37 cellular contexts compared by ENCODE assay signal in genomic region chr19:49098795-49099194, GRCh38. TPM values are rescaled to one million over a fixed set of nuclear protein-coding genes. Genes with fewer than 3 reads are reported as not detected.
A peak's percentile ranks its signal among the peaks of the same experiment; 100 is the strongest.
DNase-seq lines count a peak whose midpoint lies in the region; ATAC-seq, FAIRE-seq and TF ChIP-seq lines count a peak whose summit lies in the region.
"Had no signal": no experiment of that assay in that cellular context is flagged by ENCODE, and none has a peak within 500 bp of the region (broad histone marks: within the 10 kb centered on the region; RNA-seq: fewer than 3 reads in every experiment).

No MANE protein-coding gene starts in this region.

- H3K36me3 ChIP-seq in SK-N-MC (ENCODE audit: insufficient read depth, low read length) (peaks cover 96% of the 10 kb centered on the region), HepG2 (replicated peaks in 1 of 2; ENCODE audit: control insufficient read depth in 1 of 2, insufficient read depth in 2 of 2, low read length in 2 of 2) (peaks cover 44 to 83% of the 10 kb centered on the region in 2 experiments), thymus (ENCODE audit: control insufficient read depth, insufficient read depth) (peaks cover 92% of the 10 kb centered on the region)

- no peak for TF ChIP-seq POLR2A in HepG2 (IDR thresholded peaks at IDR 0.05; ENCODE audit: insufficient read depth in 1 of 2, low read depth in 2 of 2, low read length in 2 of 2)

- CTCF ChIA-PET in HepG2 (lab: Yijun Ruan, JAX; ENCODE audit: low intra/inter-chr PET ratio, low total read pairs), result interaction anchor here (0.9 to 2.0 kb wide), 5 partner anchors 8 to 110 kb away, joined by 3 to 12 read pairs (median 9); no protein-coding TSS in a partner anchor

- no peaks in the 10 kb centered on the region for H3K9me3 ChIP-seq in SK-N-MC (ENCODE audit: low read depth, low read length)
- no peaks in the 10 kb centered on the region for H3K9me3 ChIP-seq in HepG2 (ENCODE audit: low read length)
- H3K9me3 ChIP-seq in thymus (ENCODE audit: control insufficient read depth), result no peaks in the 10 kb centered on the region
- H3K9me3 ChIP-seq: ascending aorta, heart left ventricle, neutrophil had no signal

- no TSS peak for BruUV-seq in HepG2 (replicated peaks; lab: Mats Ljungman, UMichigan)

- no peak for ATAC-seq in activated naive CD8-positive, alpha-beta T cell treated with anti-CD3 and anti-CD28 coated beads, Interleukin-2, amount 50 U/mL, for 24 hours
- ATAC-seq in HepG2 (no peak), HG03354 (IDR thresholded peaks at IDR 0.05; ENCODE audit: poor library complexity, severe bottlenecking, unreplicated experiment) (no peak), HG03521 (IDR thresholded peaks at IDR 0.05; ENCODE audit: unreplicated experiment) (no peak)
- ATAC-seq: heart left ventricle; naive thymus-derived CD4-positive, alpha-beta T cell; sciatic nerve had no signal

- WGBS in HepG2 (ENCODE audit: low lambda C conversion rate), result 98% methylated on average over 4 of the region's 4 CpGs
- WGBS in thymus, result 91% methylated on average over 4 of the region's 4 CpGs

- H3K4me3 Mint-ChIP-seq in activated naive CD8-positive, alpha-beta T cell treated with anti-CD3 and anti-CD28 coated beads, Interleukin-2, amount 50 U/mL, for 24 hours, result no peak overlapping the region
- H3K4me3 Mint-ChIP-seq in activated naive CD8-positive, alpha-beta T cell treated with anti-CD3 and anti-CD28 coated beads for 36 hours, result no peak overlapping the region
- H3K4me3 Mint-ChIP-seq: naive thymus-derived CD4-positive, alpha-beta T cell; type B pancreatic cell had no signal

- DNase-seq in activated naive CD8-positive, alpha-beta T cell treated with anti-CD3 and anti-CD28 coated beads, Interleukin-2, amount 50 U/mL, for 24 hours, result no peak
- no peak for DNase-seq in activated naive CD8-positive, alpha-beta T cell treated with anti-CD3 and anti-CD28 coated beads for 36 hours
- DNase-seq in SK-N-MC (ENCODE audit: low read depth, low spot score) (no peak), HepG2 (ENCODE audit: low spot score) (no peak), cerebellar nuclear complex (lab: John Stamatoyannopoulos, UW) (no peak)
- DNase-seq: ACHN; activated CD4-positive, alpha-beta T cell treated with anti-CD3 and anti-CD28 coated beads, Interleukin-2, amount 50 U/mL, for 48 hours; activated CD4-positive, CD25-positive, alpha-beta regulatory T cell; activated effector memory CD4-positive, alpha-beta T cell treated with Interleukin-2 at 50 U/mL for 16 hours; activated T-cell treated with anti-CD3 and anti-CD28 coated beads for 4 hours; DMS53; effector memory CD4-positive, alpha-beta T cell; erythroblast; heart left ventricle; IMR-90; naive thymus-derived CD4-positive, alpha-beta T cell; NCI-H1694; NCI-H446 treated with DMSO at 0.1 percent for 48 hours; NCI-H774; stimulated activated CD4-positive, alpha-beta T cell treated with anti-CD3 and anti-CD28 coated beads, Interleukin-12 subunit alpha, Interleukin-12 subunit beta, amount 100 ng/mL, for 4 hours; stimulated activated CD4-positive, alpha-beta T cell treated with anti-CD3 and anti-CD28 coated beads, Interleukin-4, amount 100 ng/mL, for 24 hours had no signal

- H3K9ac ChIP-seq in SK-N-MC (ENCODE audit: insufficient read length) (no peak overlapping the region), HepG2 (ENCODE audit: insufficient read depth, low read depth, low read length) (no peak overlapping the region)

- H3K4me3 ChIP-seq in SK-N-MC (no peak overlapping the region), HepG2 (replicated peaks in 1 of 3; ENCODE audit: insufficient read depth in 1 of 3, low read depth in 2 of 3, low read length in 3 of 3) (no peak overlapping the region), thymus (ENCODE audit: low read length) (no peak overlapping the region)
- H3K4me3 ChIP-seq: ascending aorta, cardiac muscle cell, coronary artery, heart left ventricle had no signal

- no peaks in the 10 kb centered on the region for H3K4me1 ChIP-seq in HepG2 (ENCODE audit: insufficient read depth, low read length)
- no peaks in the 10 kb centered on the region for H3K4me1 ChIP-seq in thymus (ENCODE audit: control insufficient read depth, insufficient read depth, low read length)
- H3K4me1 ChIP-seq: ascending aorta had no signal

- H3K27me3 Mint-ChIP-seq in activated naive CD8-positive, alpha-beta T cell treated with anti-CD3 and anti-CD28 coated beads, Interleukin-2, amount 50 U/mL, for 24 hours, result no peaks in the 10 kb centered on the region
- H3K27me3 Mint-ChIP-seq in activated naive CD8-positive, alpha-beta T cell treated with anti-CD3 and anti-CD28 coated beads for 36 hours, result no peaks in the 10 kb centered on the region
- H3K27me3 Mint-ChIP-seq: naive thymus-derived CD4-positive, alpha-beta T cell; type B pancreatic cell had no signal

- H3K79me2 ChIP-seq in HepG2 (ENCODE audit: insufficient read depth, low read length), result peaks cover 16% of the 10 kb centered on the region

- peaks cover 28% of the 10 kb centered on the region for H4K20me1 ChIP-seq in HepG2 (ENCODE audit: insufficient read depth, low read length)

- in situ Hi-C loops in HepG2 (cut with HindIII; ENCODE audit: extremely low pct_ligation_motif_present, low pct_unique_long_range_greater_than_20kb), result loop anchor here (10.0 kb wide), 1 partner anchor 96 kb away; no protein-coding TSS in a partner anchor

- TF ChIP-seq CTCF in HepG2 (CRISPR knock-in tag; IDR thresholded peaks at IDR 0.05), result no peak

- no peak overlapping the region for H3K4me2 ChIP-seq in HepG2 (ENCODE audit: low read depth, low read length)

- H2AFZ ChIP-seq in HepG2 (ENCODE audit: low read length), result no peak overlapping the region

- H3K27ac Mint-ChIP-seq in activated naive CD8-positive, alpha-beta T cell treated with anti-CD3 and anti-CD28 coated beads, Interleukin-2, amount 50 U/mL, for 24 hours, result peak overlapping the region; percentile 31
- no peak overlapping the region for H3K27ac Mint-ChIP-seq in activated naive CD8-positive, alpha-beta T cell treated with anti-CD3 and anti-CD28 coated beads for 36 hours
- H3K27ac Mint-ChIP-seq: type B pancreatic cell had no signal

- H3K9me3 Mint-ChIP-seq in activated naive CD8-positive, alpha-beta T cell treated with anti-CD3 and anti-CD28 coated beads, Interleukin-2, amount 50 U/mL, for 24 hours, result no peaks in the 10 kb centered on the region
- no peaks in the 10 kb centered on the region for H3K9me3 Mint-ChIP-seq in activated naive CD8-positive, alpha-beta T cell treated with anti-CD3 and anti-CD28 coated beads for 36 hours
- H3K9me3 Mint-ChIP-seq: activated naive CD4-positive, alpha-beta T cell treated with anti-CD3 and anti-CD28 coated beads, Interleukin-2, amount 50 U/mL, for 72 hours; type B pancreatic cell had no signal

- peaks cover 47% of the 10 kb centered on the region for H3K36me3 Mint-ChIP-seq in activated naive CD8-positive, alpha-beta T cell treated with anti-CD3 and anti-CD28 coated beads, Interleukin-2, amount 50 U/mL, for 24 hours (ENCODE audit: low read depth)
- peaks cover 32% of the 10 kb centered on the region for H3K36me3 Mint-ChIP-seq in activated naive CD8-positive, alpha-beta T cell treated with anti-CD3 and anti-CD28 coated beads for 36 hours

- H3K27ac ChIP-seq in SK-N-MC, result peak overlapping the region; percentile 22; the same call in 1 of the 2 replicates
- no peak overlapping the region for H3K27ac ChIP-seq in HepG2 (ENCODE audit: extremely low read length, insufficient read depth, low read length)
- peak overlapping the region; percentile 15 for H3K27ac ChIP-seq in thymus (ENCODE audit: low read depth)
- H3K27ac ChIP-seq: ascending aorta, cardiac muscle cell, coronary artery, heart left ventricle, neutrophil had no signal

- intact Hi-C loops in HepG2 (cut with micrococcal nuclease; ENCODE audit: unreplicated experiment), result loop anchor here (5.0 kb wide), 1 partner anchor 49 kb away; no protein-coding TSS in a partner anchor

- TF ChIP-seq RAD21 in HepG2 (CRISPR knock-in tag; IDR thresholded peaks at IDR 0.05), result no peak

- FAIRE-seq in HepG2 (lab: Jason Lieb, UNC), result no peak
- FAIRE-seq: keratinocyte, RCC 7860 had no signal

- no peak for TF ChIP-seq EP300 in HepG2 (IDR thresholded peaks at IDR 0.05; ENCODE audit: low read depth in 2 of 2, low read length in 2 of 2)
- TF ChIP-seq EP300 in HepG2 (CRISPR knock-in tag; IDR thresholded peaks at IDR 0.05; ENCODE audit: borderline replicate concordance), result no peak

- no peaks in the 10 kb centered on the region for H3K27me3 ChIP-seq in HepG2 (ENCODE audit: control insufficient read depth in 1 of 2, insufficient read depth in 2 of 2, low read length in 2 of 2)
- no peaks in the 10 kb centered on the region for H3K27me3 ChIP-seq in thymus (ENCODE audit: control insufficient read depth, insufficient read depth)
- H3K27me3 ChIP-seq: ascending aorta, cardiac muscle cell, heart left ventricle, neutrophil had no signal

- POLR2A ChIA-PET in HepG2 (lab: Yijun Ruan, JAX), result interaction anchor here (1.2 kb wide), 1 partner anchor 29 kb away, joined by 4 read pairs; no protein-coding TSS in a partner anchor

- H3K4me1 Mint-ChIP-seq in activated naive CD8-positive, alpha-beta T cell treated with anti-CD3 and anti-CD28 coated beads, Interleukin-2, amount 50 U/mL, for 24 hours, result no peaks in the 10 kb centered on the region
- peaks cover 7% of the 10 kb centered on the region for H3K4me1 Mint-ChIP-seq in activated naive CD8-positive, alpha-beta T cell treated with anti-CD3 and anti-CD28 coated beads for 36 hours

RNA-seq across cellular contexts. Expression of gene SNRNP70, which starts 13.5 kb away (rescaled TPM):
- 100 to 1,000 TPM; 205 to 230 TPM for total RNA-seq in activated naive CD8-positive, alpha-beta T cell treated with anti-CD3 and anti-CD28 coated beads for 36 hours
- 85.9 and 150 TPM in 2 replicates for total RNA-seq in HepG2 (2016; rRNA removed; fragmentation: Illumina TruSeq; extraction: Trizol)
- total RNA-seq in HepG2 (2016; cell fraction: cytosol; rRNA removed; fragmentation: Illumina TruSeq; extraction: Trizol; ENCODE audit: low read depth), result 11.5 and 14.5 TPM in 2 replicates
- total RNA-seq in HepG2 (2016; cell fraction: insoluble cytoplasmic fraction; rRNA removed; fragmentation: Illumina TruSeq; extraction: Trizol), result 75.6 and 153 TPM in 2 replicates
- total RNA-seq in HepG2 (2016; cell fraction: membrane; rRNA removed; fragmentation: Illumina TruSeq; extraction: Trizol), result 24.7 and 25.3 TPM in 2 replicates
- 111 and 131 TPM in 2 replicates for total RNA-seq in HepG2 (2016; cell fraction: nucleus; rRNA removed; fragmentation: Illumina TruSeq; extraction: Trizol)
- polyA plus RNA-seq in HepG2 (2011; rRNA removed) (210 and 272 TPM in 2 replicates), thymus (419 TPM)
- polyA plus RNA-seq in HepG2 (2011; cell fraction: cytosol; rRNA removed), result 54.3 and 101 TPM in 2 replicates
- polyA plus RNA-seq in HepG2 (2011; cell fraction: nucleus; rRNA removed), result 2,510 and 2,895 TPM in 2 replicates
- polyA plus RNA-seq in HepG2 (2012), result 150 and 238 TPM in 2 replicates
- 10.9 and 11.3 TPM in 2 replicates for polyA plus RNA-seq in HepG2 (2016; cell fraction: cytosol; fragmentation: Illumina TruSeq; extraction: Trizol; ENCODE audit: low read depth)
- polyA plus RNA-seq in HepG2 (2016; cell fraction: insoluble cytoplasmic fraction; fragmentation: Illumina TruSeq; extraction: Trizol; ENCODE audit: low read depth), result 110 and 134 TPM in 2 replicates
- 12.6 and 14.1 TPM in 2 replicates for polyA plus RNA-seq in HepG2 (2016; cell fraction: membrane; fragmentation: Illumina TruSeq; extraction: Trizol; ENCODE audit: low read depth)
- polyA plus RNA-seq in HepG2 (2016; cell fraction: nucleus; fragmentation: Illumina TruSeq; extraction: Trizol; ENCODE audit: insufficient read depth, low read depth), result 389 and 398 TPM in 2 replicates
- polyA minus RNA-seq in HepG2 (2011; rRNA and poly(A)+ RNA removed; ENCODE audit: low replicate concordance), result 69.0 and 98.0 TPM in 2 replicates
- 31.5 and 36.6 TPM in 2 replicates for polyA minus RNA-seq in HepG2 (2011; cell fraction: cytosol; rRNA and poly(A)+ RNA removed)
- polyA minus RNA-seq in HepG2 (2011; cell fraction: nucleus; rRNA and poly(A)+ RNA removed), result 105 and 134 TPM in 2 replicates

RNA-seq across cellular contexts. Expression of gene LIN7B, which starts 15.4 kb away (rescaled TPM):
- total RNA-seq in activated naive CD8-positive, alpha-beta T cell treated with anti-CD3 and anti-CD28 coated beads for 36 hours, result 1 to 10 TPM; 2.2 to 2.5 TPM
- total RNA-seq in HepG2 (2016; rRNA removed; fragmentation: Illumina TruSeq; extraction: Trizol), result 3.5 and 5.3 TPM in 2 replicates
- total RNA-seq in HepG2 (2016; cell fraction: cytosol; rRNA removed; fragmentation: Illumina TruSeq; extraction: Trizol; ENCODE audit: low read depth), result 5.6 and 7.0 TPM in 2 replicates
- 2.9 and 5.2 TPM in 2 replicates for total RNA-seq in HepG2 (2016; cell fraction: insoluble cytoplasmic fraction; rRNA removed; fragmentation: Illumina TruSeq; extraction: Trizol)
- 6.4 and 6.9 TPM in 2 replicates for total RNA-seq in HepG2 (2016; cell fraction: membrane; rRNA removed; fragmentation: Illumina TruSeq; extraction: Trizol)
- total RNA-seq in HepG2 (2016; cell fraction: nucleus; rRNA removed; fragmentation: Illumina TruSeq; extraction: Trizol), result 3.4 and 4.1 TPM in 2 replicates
- polyA plus RNA-seq in HepG2 (2011; rRNA removed), result 7.6 and 8.6 TPM in 2 replicates
- polyA plus RNA-seq in HepG2 (2011; cell fraction: cytosol; rRNA removed), result 5.0 and 9.3 TPM in 2 replicates
- polyA plus RNA-seq in HepG2 (2011; cell fraction: nucleus; rRNA removed), result 15.9 and 17.9 TPM in 2 replicates
- polyA plus RNA-seq in HepG2 (2012), result 3.9 and 4.2 TPM in 2 replicates
- 4.7 and 5.8 TPM in 2 replicates for polyA plus RNA-seq in HepG2 (2016; cell fraction: cytosol; fragmentation: Illumina TruSeq; extraction: Trizol; ENCODE audit: low read depth)
- 3.3 and 3.7 TPM in 2 replicates for polyA plus RNA-seq in HepG2 (2016; cell fraction: insoluble cytoplasmic fraction; fragmentation: Illumina TruSeq; extraction: Trizol; ENCODE audit: low read depth)
- polyA plus RNA-seq in HepG2 (2016; cell fraction: membrane; fragmentation: Illumina TruSeq; extraction: Trizol; ENCODE audit: low read depth), result 2.7 and 6.8 TPM in 2 replicates
- polyA plus RNA-seq in HepG2 (2016; cell fraction: nucleus; fragmentation: Illumina TruSeq; extraction: Trizol; ENCODE audit: insufficient read depth, low read depth), result 8.3 and 9.6 TPM in 2 replicates
- polyA minus RNA-seq in HepG2 (2011; rRNA and poly(A)+ RNA removed; ENCODE audit: low replicate concordance), result 3.8 and 4.0 TPM in 2 replicates
- 0.88 and 1.7 TPM in 2 replicates for polyA minus RNA-seq in HepG2 (2011; cell fraction: cytosol; rRNA and poly(A)+ RNA removed)
- 4.9 and 8.3 TPM in 2 replicates for polyA minus RNA-seq in HepG2 (2011; cell fraction: nucleus; rRNA and poly(A)+ RNA removed)
- 9.0 TPM for polyA plus RNA-seq in thymus

RNA-seq across cellular contexts. Expression of gene C19orf73, which starts 20.1 kb away (rescaled TPM):
- total RNA-seq in activated naive CD8-positive, alpha-beta T cell treated with anti-CD3 and anti-CD28 coated beads for 36 hours, result 1 to 10 TPM; 1.0 to 1.3 TPM
- total RNA-seq in HepG2 (2016; rRNA removed; fragmentation: Illumina TruSeq; extraction: Trizol), result 0.80 and 1.4 TPM in 2 replicates
- total RNA-seq in HepG2 (2016; cell fraction: cytosol; rRNA removed; fragmentation: Illumina TruSeq; extraction: Trizol; ENCODE audit: low read depth), result 1.6 and 3.1 TPM in 2 replicates
- total RNA-seq in HepG2 (2016; cell fraction: insoluble cytoplasmic fraction; rRNA removed; fragmentation: Illumina TruSeq; extraction: Trizol), result 1.6 and 1.9 TPM in 2 replicates
- 2.1 and 2.4 TPM in 2 replicates for total RNA-seq in HepG2 (2016; cell fraction: membrane; rRNA removed; fragmentation: Illumina TruSeq; extraction: Trizol)
- 0.59 and 0.94 TPM in 2 replicates for total RNA-seq in HepG2 (2016; cell fraction: nucleus; rRNA removed; fragmentation: Illumina TruSeq; extraction: Trizol)
- polyA plus RNA-seq in HepG2 (2011; rRNA removed), result 1.5 and 3.0 TPM in 2 replicates
- 2.6 TPM in 2 replicates for polyA plus RNA-seq in HepG2 (2011; cell fraction: cytosol; rRNA removed)
- 3.8 and 4.8 TPM in 2 replicates for polyA plus RNA-seq in HepG2 (2011; cell fraction: nucleus; rRNA removed)
- 1.1 and 1.9 TPM in 2 replicates for polyA plus RNA-seq in HepG2 (2012)
- 2.0 and 2.7 TPM in 2 replicates for polyA plus RNA-seq in HepG2 (2016; cell fraction: cytosol; fragmentation: Illumina TruSeq; extraction: Trizol; ENCODE audit: low read depth)
- 1.6 and 2.2 TPM in 2 replicates for polyA plus RNA-seq in HepG2 (2016; cell fraction: insoluble cytoplasmic fraction; fragmentation: Illumina TruSeq; extraction: Trizol; ENCODE audit: low read depth)
- 1.5 and 1.6 TPM in 2 replicates for polyA plus RNA-seq in HepG2 (2016; cell fraction: membrane; fragmentation: Illumina TruSeq; extraction: Trizol; ENCODE audit: low read depth)
- polyA plus RNA-seq in HepG2 (2016; cell fraction: nucleus; fragmentation: Illumina TruSeq; extraction: Trizol; ENCODE audit: insufficient read depth, low read depth), result 0.74 TPM in 1 of 2 replicates, not detected in the other
- polyA minus RNA-seq in HepG2 (2011; rRNA and poly(A)+ RNA removed; ENCODE audit: low replicate concordance), result 1.3 TPM in 2 replicates
- 0.89 and 1.2 TPM in 2 replicates for polyA minus RNA-seq in HepG2 (2011; cell fraction: cytosol; rRNA and poly(A)+ RNA removed)
- polyA minus RNA-seq in HepG2 (2011; cell fraction: nucleus; rRNA and poly(A)+ RNA removed), result 1.8 and 3.0 TPM in 2 replicates
- polyA plus RNA-seq in thymus, result 4.0 TPM
- total RNA-seq: ascending aorta, fibroblast of villous mesenchyme, G401, IMR-90 had no signal

RNA-seq across cellular contexts. Expression of gene PPFIA3, which starts 20.5 kb away (rescaled TPM):
- total RNA-seq in activated naive CD8-positive, alpha-beta T cell treated with anti-CD3 and anti-CD28 coated beads for 36 hours, result 1 to 10 TPM; 3.2 to 4.3 TPM
- 6.3 and 8.6 TPM in 2 replicates for total RNA-seq in HepG2 (2016; rRNA removed; fragmentation: Illumina TruSeq; extraction: Trizol)
- 1.9 and 2.7 TPM in 2 replicates for total RNA-seq in HepG2 (2016; cell fraction: cytosol; rRNA removed; fragmentation: Illumina TruSeq; extraction: Trizol; ENCODE audit: low read depth)
- 6.5 and 8.9 TPM in 2 replicates for total RNA-seq in HepG2 (2016; cell fraction: insoluble cytoplasmic fraction; rRNA removed; fragmentation: Illumina TruSeq; extraction: Trizol)
- 4.5 and 5.6 TPM in 2 replicates for total RNA-seq in HepG2 (2016; cell fraction: membrane; rRNA removed; fragmentation: Illumina TruSeq; extraction: Trizol)
- 8.1 and 9.0 TPM in 2 replicates for total RNA-seq in HepG2 (2016; cell fraction: nucleus; rRNA removed; fragmentation: Illumina TruSeq; extraction: Trizol)
- polyA plus RNA-seq in HepG2 (2011; rRNA removed) (6.7 and 8.9 TPM in 2 replicates), thymus (14.1 TPM)
- 6.0 and 7.5 TPM in 2 replicates for polyA plus RNA-seq in HepG2 (2011; cell fraction: cytosol; rRNA removed)
- polyA plus RNA-seq in HepG2 (2011; cell fraction: nucleus; rRNA removed), result 37.0 and 50.3 TPM in 2 replicates
- polyA plus RNA-seq in HepG2 (2012), result 9.4 and 9.5 TPM in 2 replicates
- 1.9 and 2.8 TPM in 2 replicates for polyA plus RNA-seq in HepG2 (2016; cell fraction: cytosol; fragmentation: Illumina TruSeq; extraction: Trizol; ENCODE audit: low read depth)
- polyA plus RNA-seq in HepG2 (2016; cell fraction: insoluble cytoplasmic fraction; fragmentation: Illumina TruSeq; extraction: Trizol; ENCODE audit: low read depth), result 6.2 and 6.5 TPM in 2 replicates
- polyA plus RNA-seq in HepG2 (2016; cell fraction: membrane; fragmentation: Illumina TruSeq; extraction: Trizol; ENCODE audit: low read depth), result 3.3 and 4.2 TPM in 2 replicates
- polyA plus RNA-seq in HepG2 (2016; cell fraction: nucleus; fragmentation: Illumina TruSeq; extraction: Trizol; ENCODE audit: insufficient read depth, low read depth), result 21.5 and 24.1 TPM in 2 replicates
- 8.5 and 15.8 TPM in 2 replicates for polyA minus RNA-seq in HepG2 (2011; rRNA and poly(A)+ RNA removed; ENCODE audit: low replicate concordance)
- 4.9 and 5.9 TPM in 2 replicates for polyA minus RNA-seq in HepG2 (2011; cell fraction: cytosol; rRNA and poly(A)+ RNA removed)
- 13.8 and 16.6 TPM in 2 replicates for polyA minus RNA-seq in HepG2 (2011; cell fraction: nucleus; rRNA and poly(A)+ RNA removed)

RNA-seq across cellular contexts. Expression of gene KCNA7, which starts 26.3 kb away (rescaled TPM):
- total RNA-seq in activated naive CD8-positive, alpha-beta T cell treated with anti-CD3 and anti-CD28 coated beads for 36 hours, result not detected
- total RNA-seq in HepG2 (2016; rRNA removed; fragmentation: Illumina TruSeq; extraction: Trizol), result not detected in 2 replicates
- not detected in 2 replicates for total RNA-seq in HepG2 (2016; cell fraction: cytosol; rRNA removed; fragmentation: Illumina TruSeq; extraction: Trizol; ENCODE audit: low read depth)
- not detected in 2 replicates for total RNA-seq in HepG2 (2016; cell fraction: insoluble cytoplasmic fraction; rRNA removed; fragmentation: Illumina TruSeq; extraction: Trizol)
- not detected in 2 replicates for total RNA-seq in HepG2 (2016; cell fraction: membrane; rRNA removed; fragmentation: Illumina TruSeq; extraction: Trizol)
- not detected in 2 replicates for total RNA-seq in HepG2 (2016; cell fraction: nucleus; rRNA removed; fragmentation: Illumina TruSeq; extraction: Trizol)
- polyA plus RNA-seq in HepG2 (2011; rRNA removed), result not detected in 2 replicates
- not detected in 2 replicates for polyA plus RNA-seq in HepG2 (2011; cell fraction: cytosol; rRNA removed)
- not detected in 2 replicates for polyA plus RNA-seq in HepG2 (2011; cell fraction: nucleus; rRNA removed)
- not detected in 2 replicates for polyA plus RNA-seq in HepG2 (2012)
- polyA plus RNA-seq in HepG2 (2016; cell fraction: cytosol; fragmentation: Illumina TruSeq; extraction: Trizol; ENCODE audit: low read depth), result not detected in 2 replicates
- polyA plus RNA-seq in HepG2 (2016; cell fraction: insoluble cytoplasmic fraction; fragmentation: Illumina TruSeq; extraction: Trizol; ENCODE audit: low read depth), result not detected in 2 replicates
- polyA plus RNA-seq in HepG2 (2016; cell fraction: membrane; fragmentation: Illumina TruSeq; extraction: Trizol; ENCODE audit: low read depth), result not detected in 2 replicates
- not detected in 2 replicates for polyA plus RNA-seq in HepG2 (2016; cell fraction: nucleus; fragmentation: Illumina TruSeq; extraction: Trizol; ENCODE audit: insufficient read depth, low read depth)
- not detected in 2 replicates for polyA minus RNA-seq in HepG2 (2011; rRNA and poly(A)+ RNA removed; ENCODE audit: low replicate concordance)
- not detected in 2 replicates for polyA minus RNA-seq in HepG2 (2011; cell fraction: cytosol; rRNA and poly(A)+ RNA removed)
- polyA minus RNA-seq in HepG2 (2011; cell fraction: nucleus; rRNA and poly(A)+ RNA removed), result not detected in 2 replicates
- 0.05 TPM for polyA plus RNA-seq in thymus
- total RNA-seq: activated naive CD4-positive, alpha-beta T cell treated with anti-CD3 and anti-CD28 coated beads, Interleukin-2, amount 50 U/mL, for 72 hours; ascending aorta; fibroblast of villous mesenchyme; G401; IMR-90; naive thymus-derived CD4-positive, alpha-beta T cell; posterior vena cava; sciatic nerve had no signal
- polyA plus RNA-seq: BJ; keratinocyte; naive thymus-derived CD4-positive, alpha-beta T cell had no signal
